Comparison of ENCODE assay signal across 2 cellular contexts in the genomic region with DNA sequence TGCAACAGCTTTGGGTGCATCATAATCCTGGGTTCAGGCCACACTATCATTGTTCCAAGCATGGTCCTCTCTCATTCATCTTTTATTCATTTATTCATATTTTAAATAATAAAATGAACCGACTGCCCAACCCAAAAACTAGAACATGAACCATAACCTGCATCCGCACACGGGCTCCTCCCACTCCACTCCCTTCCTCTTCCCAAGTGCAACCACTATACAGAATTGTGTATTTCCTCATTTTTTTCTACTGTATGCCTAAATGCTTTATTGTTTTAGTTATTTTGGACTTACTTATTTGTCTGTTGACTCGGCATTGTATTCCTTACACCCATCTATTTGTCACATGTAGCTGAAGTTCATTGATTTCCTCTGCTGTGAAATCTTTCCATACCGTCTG.
TF ChIP-seq lines count a peak whose summit lies in the region.

No MANE protein-coding gene starts in this region.

TF ChIP-seq in GM23338, 12 proteins besides CTCF, POLR2A, EP300 and RAD21 (continued from another document):
- no peak for TF ChIP-seq ZNF462 (CRISPR knock-in tag; IDR thresholded peaks at IDR 0.05)
- no peak for TF ChIP-seq STAT1 (IDR thresholded peaks at IDR 0.05; ENCODE audit: unreplicated experiment)
- TF ChIP-seq NANOG (IDR thresholded peaks at IDR 0.05; ENCODE audit: borderline replicate concordance): no peak
- no peak for TF ChIP-seq EZH2 (IDR thresholded peaks at IDR 0.05; ENCODE audit: low read depth, unreplicated experiment)
- TF ChIP-seq EZH2phosphoT487 (IDR thresholded peaks at IDR 0.05; ENCODE audit: unreplicated experiment): no peak
- TF ChIP-seq ZNF331 (CRISPR knock-in tag; IDR thresholded peaks at IDR 0.05; ENCODE audit: low read depth): no peak
- TF ChIP-seq, protein P1, sequence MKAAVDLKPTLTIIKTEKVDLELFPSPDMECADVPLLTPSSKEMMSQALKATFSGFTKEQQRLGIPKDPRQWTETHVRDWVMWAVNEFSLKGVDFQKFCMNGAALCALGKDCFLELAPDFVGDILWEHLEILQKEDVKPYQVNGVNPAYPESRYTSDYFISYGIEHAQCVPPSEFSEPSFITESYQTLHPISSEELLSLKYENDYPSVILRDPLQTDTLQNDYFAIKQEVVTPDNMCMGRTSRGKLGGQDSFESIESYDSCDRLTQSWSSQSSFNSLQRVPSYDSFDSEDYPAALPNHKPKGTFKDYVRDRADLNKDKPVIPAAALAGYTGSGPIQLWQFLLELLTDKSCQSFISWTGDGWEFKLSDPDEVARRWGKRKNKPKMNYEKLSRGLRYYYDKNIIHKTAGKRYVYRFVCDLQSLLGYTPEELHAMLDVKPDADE (IDR thresholded peaks at IDR 0.05): no peak
- TF ChIP-seq ZNF114 (CRISPR knock-in tag; IDR thresholded peaks at IDR 0.05): no peak
TF ChIP-seq in GM23338: peak in this region for 0.

TF ChIP-seq in H1, 55 proteins besides CTCF, POLR2A, EP300 and RAD21 (continued from another document):
- TF ChIP-seq TEAD4 (IDR thresholded peaks at IDR 0.05; ENCODE audit: low read depth, low read length): no peak
- no peak for TF ChIP-seq RXRA (IDR thresholded peaks at IDR 0.05; ENCODE audit: insufficient read depth, low read depth, low read length)
- TF ChIP-seq RNF2 (IDR thresholded peaks at IDR 0.05; ENCODE audit: borderline replicate concordance, low read depth, low read length, missing control alignments, poor library complexity, severe bottlenecking): no peak
- TF ChIP-seq SIX5 (IDR thresholded peaks at IDR 0.05; ENCODE audit: low read depth, low read length): no peak
- no peak for TF ChIP-seq CHD1 (IDR thresholded peaks at IDR 0.05; ENCODE audit: low read depth, low read length)
- no peak for TF ChIP-seq KDM4A (IDR thresholded peaks at IDR 0.05; ENCODE audit: low read depth, low read length, severe bottlenecking)
- no peak for TF ChIP-seq CEBPB (IDR thresholded peaks at IDR 0.05; ENCODE audit: low read depth, low read length)
- TF ChIP-seq MAFK (IDR thresholded peaks at IDR 0.05; ENCODE audit: low read depth, low read length): no peak
- TF ChIP-seq USF2 (IDR thresholded peaks at IDR 0.05; ENCODE audit: low read length): no peak
- TF ChIP-seq YY1 (IDR thresholded peaks at IDR 0.05; ENCODE audit: low read depth, low read length): no peak
- TF ChIP-seq SIN3A (conservative IDR thresholded peaks at IDR 0.05 in 1 of 2, IDR thresholded peaks at IDR 0.05 in 1 of 2; ENCODE audit: low read depth in 1 of 2, low read length in 2 of 2): no peak
- no peak for TF ChIP-seq FOSL1 (IDR thresholded peaks at IDR 0.05; ENCODE audit: insufficient read depth, low read depth, low read length)
TF ChIP-seq in H1: peak in this region for 0.
